ENCODE assay signal across 17 cellular contexts in the genomic region with DNA sequence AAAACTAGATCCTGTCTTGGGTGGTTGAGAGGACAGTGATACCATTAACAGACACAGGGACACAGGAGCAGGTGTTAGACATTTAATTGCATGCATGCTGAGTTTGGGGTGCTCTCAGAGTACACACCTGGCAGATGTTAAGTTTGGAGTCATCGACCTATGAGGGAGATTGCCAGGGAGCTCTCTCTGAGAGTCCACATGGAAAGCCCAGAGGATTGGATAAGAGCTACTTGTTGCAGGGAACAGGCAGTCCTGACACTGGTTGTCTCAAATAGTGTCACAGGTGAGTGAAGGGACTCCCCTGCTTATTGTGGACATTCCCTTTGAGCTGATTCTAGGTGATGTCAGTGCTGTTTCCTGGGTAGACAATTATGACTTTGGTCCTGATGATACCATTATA. TPM values are rescaled to one million over a fixed set of nuclear protein-coding genes. Genes with fewer than 3 reads are reported as not detected.
DNase-seq lines count a peak whose midpoint lies in the region; ATAC-seq and TF ChIP-seq lines count a peak whose summit lies in the region.
"Had no signal": no experiment of that assay in that cellular context is flagged by ENCODE, and none has a peak within 500 bp of the region (broad histone marks: within the 10 kb centered on the region; RNA-seq: fewer than 3 reads in every experiment).

No MANE protein-coding gene starts in this region.

- H3K9me3 ChIP-seq in thyroid gland: no peaks in the 10 kb centered on the region

- no peak for TF ChIP-seq POLR2A in thyroid gland (IDR thresholded peaks at IDR 0.05)

- H3K4me1 Mint-ChIP-seq in activated naive CD4-positive, alpha-beta T cell treated with anti-CD3 and anti-CD28 coated beads, Interleukin-2, amount 50 U/mL, for 24 hours: peaks cover 31% of the 10 kb centered on the region

- no peaks in the 10 kb centered on the region for H3K9me3 Mint-ChIP-seq in activated naive CD4-positive, alpha-beta T cell treated with anti-CD3 and anti-CD28 coated beads, Interleukin-2, amount 50 U/mL, for 24 hours
- H3K9me3 Mint-ChIP-seq: activated naive CD8-positive, alpha-beta T cell treated with anti-CD3 and anti-CD28 coated beads, Interleukin-2, amount 10 ng/mL, durations not matched to agents 7 days and 5 days; GM23338 had no signal

- intact Hi-C loops in thyroid gland (cut with DNase I): no loop called here

- no peak for TF ChIP-seq CTCF in thyroid gland (IDR thresholded peaks at IDR 0.05)

- H3K4me3 Mint-ChIP-seq in activated naive CD4-positive, alpha-beta T cell treated with anti-CD3 and anti-CD28 coated beads, Interleukin-2, amount 50 U/mL, for 24 hours: peak overlapping the region; percentile 4
- H3K4me3 Mint-ChIP-seq: activated naive CD8-positive, alpha-beta T cell treated with anti-CD3 and anti-CD28 coated beads, Interleukin-2, amount 10 ng/mL, durations not matched to agents 7 days and 5 days; GM23338 had no signal

- no peaks in the 10 kb centered on the region for H3K36me3 ChIP-seq in thyroid gland

- no peaks in the 10 kb centered on the region for H3K27me3 ChIP-seq in thyroid gland

- peaks cover 22 to 27% of the 10 kb centered on the region in 2 donors for H3K4me1 ChIP-seq in thyroid gland

- ATAC-seq in left lobe of liver (peak; percentile 44), GM21367 (IDR thresholded peaks at IDR 0.05; ENCODE audit: unreplicated experiment) (no peak)
- ATAC-seq: GM23338, left ventricle myocardium superior had no signal

- H3K27ac Mint-ChIP-seq in activated naive CD4-positive, alpha-beta T cell treated with anti-CD3 and anti-CD28 coated beads, Interleukin-2, amount 50 U/mL, for 24 hours: no peak overlapping the region
- H3K27ac Mint-ChIP-seq: activated naive CD8-positive, alpha-beta T cell treated with anti-CD3 and anti-CD28 coated beads, Interleukin-2, amount 10 ng/mL, durations not matched to agents 7 days and 5 days; GM23338 had no signal

- H3K36me3 Mint-ChIP-seq in activated naive CD4-positive, alpha-beta T cell treated with anti-CD3 and anti-CD28 coated beads, Interleukin-2, amount 50 U/mL, for 24 hours: no peaks in the 10 kb centered on the region

- DNase-seq in activated naive CD4-positive, alpha-beta T cell treated with anti-CD3 and anti-CD28 coated beads, Interleukin-2, amount 50 U/mL, for 16 hours: no peak
- DNase-seq in NCI-H510A (lab: John Stamatoyannopoulos, UW) (peak; percentile 70), left lobe of liver (ENCODE audit: low spot score) (peak; percentile 68), thyroid gland (peak; percentile 17 to 31), SIG-M5 treated with dmso at 0.1 percent for 504 hours (lab: John Stamatoyannopoulos, UW; ENCODE audit: unreplicated experiment) (no peak), hypothalamus (lab: John Stamatoyannopoulos, UW) (no peak)
- DNase-seq: activated naive CD8-positive, alpha-beta T cell treated with anti-CD3 and anti-CD28 coated beads, Interleukin-2, amount 10 ng/mL, durations not matched to agents 7 days and 5 days; GDM1; left ventricle myocardium superior; MV-4-11; NCI-H446; SHP77 treated with DMSO at 0.1 percent for 48 hours; T-helper 2 cell had no signal

- H3K27ac ChIP-seq in thyroid gland: no peak overlapping the region
- H3K27ac ChIP-seq: HL-60 had no signal

- WGBS in thyroid gland, 2 donors: 59 to 70% methylated on average over 1 of the region's 1 CpG

- no peaks in the 10 kb centered on the region for H3K27me3 Mint-ChIP-seq in activated naive CD4-positive, alpha-beta T cell treated with anti-CD3 and anti-CD28 coated beads, Interleukin-2, amount 50 U/mL, for 24 hours
- H3K27me3 Mint-ChIP-seq: activated naive CD8-positive, alpha-beta T cell treated with anti-CD3 and anti-CD28 coated beads, Interleukin-2, amount 10 ng/mL, durations not matched to agents 7 days and 5 days had no signal

- no peak overlapping the region for H3K4me3 ChIP-seq in thyroid gland (replicated peaks in 1 of 3)
- H3K4me3 ChIP-seq: GM23338 had no signal

RNA-seq across cellular contexts. Expression of a gene that starts 3.1 kb away (rescaled TPM):
- total RNA-seq in left lobe of liver (45.9 TPM), thyroid gland (10 to 100 TPM; 43.0 to 81.8 (median 61.4) TPM)

Comparison
In these comparisons a context has a peak if more than half of its experiments do, and no peak if none do; other contexts are left out.
1. DNase-seq: peak in NCI-H510A (single experiment), left lobe of liver (single experiment) and thyroid gland (2 of 2); none in activated naive CD4-positive, alpha-beta T cell treated with anti-CD3 and anti-CD28 coated beads, Interleukin-2, amount 50 U/mL, for 16 hours (single experiment), SIG-M5 treated with dmso at 0.1 percent for 504 hours (single experiment) and hypothalamus (0 of 51).